In genomic region chr4:121277194-121278105, GRCh38 we compare ENCODE assay signal across 9 cellular contexts.
DNase-seq lines count a peak whose midpoint lies in the region; ATAC-seq and TF ChIP-seq lines count a peak whose summit lies in the region.
"Had no signal": no experiment of that assay in that cellular context is flagged by ENCODE, and none has a peak within 500 bp of the region (broad histone marks: within the 10 kb centered on the region; RNA-seq: fewer than 3 reads in every experiment).

No MANE protein-coding gene starts in this region.

- H3K4me1 Mint-ChIP-seq in naive thymus-derived CD8-positive, alpha-beta T cell, result peaks cover 3 to 10% (median 7%) of the 10 kb centered on the region in 4 donors

- H3K9me3 ChIP-seq in stomach, result no peaks in the 10 kb centered on the region

- peak; percentile 68 for ATAC-seq in GM21367 (IDR thresholded peaks at IDR 0.05; ENCODE audit: unreplicated experiment)
- ATAC-seq in naive thymus-derived CD8-positive, alpha-beta T cell, result no peak

- WGBS in stomach, 5 donors, result 40 to 77% (median 63%) methylated on average over 5 of the region's 5 CpGs

- peaks cover 0 to 6% (median 0%) of the 10 kb centered on the region in 3 donors for H3K27me3 ChIP-seq in stomach

- no peak overlapping the region for H3K27ac Mint-ChIP-seq in naive thymus-derived CD8-positive, alpha-beta T cell

- peak; percentile 17; the same call in 1 of the 2 replicates for TF ChIP-seq RAD21 in Ishikawa (IDR thresholded peaks at IDR 0.05; ENCODE audit: low read depth)

- POLR2A ChIA-PET in naive thymus-derived CD8-positive, alpha-beta T cell (lab: Charles Lee), result no interaction called here

- no peaks in the 10 kb centered on the region for H3K36me3 Mint-ChIP-seq in naive thymus-derived CD8-positive, alpha-beta T cell

- TF ChIP-seq POLR2A in erythroblast (IDR thresholded peaks at IDR 0.05; ENCODE audit: low read length) (no peak), stomach (IDR thresholded peaks at IDR 0.05) (no peak)

- DNase-seq in D341Med (ENCODE audit: low spot score) (peak; percentile 55), erythroblast (lab: John Stamatoyannopoulos, UW) (peak; percentile 3 to 10), stomach (no peak), NCI-H345 treated with DMSO at 0.1 percent for 48 hours (lab: John Stamatoyannopoulos, UW; ENCODE audit: unreplicated experiment) (no peak), NCI-H526 treated with DMSO at 0.1 percent for 48 hours (lab: John Stamatoyannopoulos, UW) (no peak)
- DNase-seq in naive thymus-derived CD8-positive, alpha-beta T cell, result no peak

- no peak overlapping the region for H3K27ac ChIP-seq in stomach

- H3K4me3 ChIP-seq in stomach, result no peak overlapping the region

- no peaks in the 10 kb centered on the region for H3K9me3 Mint-ChIP-seq in naive thymus-derived CD8-positive, alpha-beta T cell
- H3K9me3 Mint-ChIP-seq: central memory CD8-positive, alpha-beta T cell had no signal

- H3K4me3 Mint-ChIP-seq in naive thymus-derived CD8-positive, alpha-beta T cell, result no peak overlapping the region
- H3K4me3 Mint-ChIP-seq: central memory CD8-positive, alpha-beta T cell had no signal

- no peak for TF ChIP-seq CTCF in stomach (IDR thresholded peaks at IDR 0.05)

- no peaks in the 10 kb centered on the region for H3K36me3 ChIP-seq in stomach

- no peaks in the 10 kb centered on the region for H3K4me1 ChIP-seq in stomach

- TF ChIP-seq EP300 in Ishikawa (IDR thresholded peaks at IDR 0.05; ENCODE audit: borderline replicate concordance), result no peak
- TF ChIP-seq EP300 in stomach (IDR thresholded peaks at IDR 0.05), result no peak

- intact Hi-C loops in stomach (cut with DNase I; ENCODE audit: low total_unique reads), result no loop called here

- peaks cover 4 to 41% (median 6%) of the 10 kb centered on the region in 5 donors for H3K27me3 Mint-ChIP-seq in naive thymus-derived CD8-positive, alpha-beta T cell

TF ChIP-seq in Ishikawa, 13 proteins besides CTCF, POLR2A, EP300 and RAD21:
- TF ChIP-seq FOXM1 (IDR thresholded peaks at IDR 0.05; ENCODE audit: borderline replicate concordance, low read depth) (no peak), TCF12 (IDR thresholded peaks at IDR 0.05; ENCODE audit: low read depth) (no peak), CREB1 (IDR thresholded peaks at IDR 0.05; ENCODE audit: low read depth) (no peak), TEAD4 (IDR thresholded peaks at IDR 0.05) (no peak), TAF1 (IDR thresholded peaks at IDR 0.05; ENCODE audit: low read depth) (no peak), NFIC (IDR thresholded peaks at IDR 0.05) (no peak), MAX (IDR thresholded peaks at IDR 0.05) (no peak), ZBTB7A (IDR thresholded peaks at IDR 0.05; ENCODE audit: low read depth) (no peak), YY1 (IDR thresholded peaks at IDR 0.05; ENCODE audit: low read depth) (no peak), EGR1 (IDR thresholded peaks at IDR 0.05) (no peak), CEBPB (IDR thresholded peaks at IDR 0.05) (no peak)
- TF ChIP-seq, protein P1, sequence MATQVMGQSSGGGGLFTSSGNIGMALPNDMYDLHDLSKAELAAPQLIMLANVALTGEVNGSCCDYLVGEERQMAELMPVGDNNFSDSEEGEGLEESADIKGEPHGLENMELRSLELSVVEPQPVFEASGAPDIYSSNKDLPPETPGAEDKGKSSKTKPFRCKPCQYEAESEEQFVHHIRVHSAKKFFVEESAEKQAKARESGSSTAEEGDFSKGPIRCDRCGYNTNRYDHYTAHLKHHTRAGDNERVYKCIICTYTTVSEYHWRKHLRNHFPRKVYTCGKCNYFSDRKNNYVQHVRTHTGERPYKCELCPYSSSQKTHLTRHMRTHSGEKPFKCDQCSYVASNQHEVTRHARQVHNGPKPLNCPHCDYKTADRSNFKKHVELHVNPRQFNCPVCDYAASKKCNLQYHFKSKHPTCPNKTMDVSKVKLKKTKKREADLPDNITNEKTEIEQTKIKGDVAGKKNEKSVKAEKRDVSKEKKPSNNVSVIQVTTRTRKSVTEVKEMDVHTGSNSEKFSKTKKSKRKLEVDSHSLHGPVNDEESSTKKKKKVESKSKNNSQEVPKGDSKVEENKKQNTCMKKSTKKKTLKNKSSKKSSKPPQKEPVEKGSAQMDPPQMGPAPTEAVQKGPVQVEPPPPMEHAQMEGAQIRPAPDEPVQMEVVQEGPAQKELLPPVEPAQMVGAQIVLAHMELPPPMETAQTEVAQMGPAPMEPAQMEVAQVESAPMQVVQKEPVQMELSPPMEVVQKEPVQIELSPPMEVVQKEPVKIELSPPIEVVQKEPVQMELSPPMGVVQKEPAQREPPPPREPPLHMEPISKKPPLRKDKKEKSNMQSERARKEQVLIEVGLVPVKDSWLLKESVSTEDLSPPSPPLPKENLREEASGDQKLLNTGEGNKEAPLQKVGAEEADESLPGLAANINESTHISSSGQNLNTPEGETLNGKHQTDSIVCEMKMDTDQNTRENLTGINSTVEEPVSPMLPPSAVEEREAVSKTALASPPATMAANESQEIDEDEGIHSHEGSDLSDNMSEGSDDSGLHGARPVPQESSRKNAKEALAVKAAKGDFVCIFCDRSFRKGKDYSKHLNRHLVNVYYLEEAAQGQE (IDR thresholded peaks at IDR 0.05; ENCODE audit: low read depth), result no peak
- TF ChIP-seq, protein P2, sequence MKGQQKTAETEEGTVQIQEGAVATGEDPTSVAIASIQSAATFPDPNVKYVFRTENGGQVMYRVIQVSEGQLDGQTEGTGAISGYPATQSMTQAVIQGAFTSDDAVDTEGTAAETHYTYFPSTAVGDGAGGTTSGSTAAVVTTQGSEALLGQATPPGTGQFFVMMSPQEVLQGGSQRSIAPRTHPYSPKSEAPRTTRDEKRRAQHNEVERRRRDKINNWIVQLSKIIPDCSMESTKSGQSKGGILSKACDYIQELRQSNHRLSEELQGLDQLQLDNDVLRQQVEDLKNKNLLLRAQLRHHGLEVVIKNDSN (IDR thresholded peaks at IDR 0.05), result no peak

Comparison
In these comparisons a context has a peak if more than half of its experiments do, and no peak if none do; other contexts are left out.
1. DNase-seq: peak in D341Med (single experiment) and erythroblast (2 of 2); none in stomach (single experiment), NCI-H345 treated with DMSO at 0.1 percent for 48 hours (single experiment), naive thymus-derived CD8-positive, alpha-beta T cell (0 of 10) and NCI-H526 treated with DMSO at 0.1 percent for 48 hours (single experiment).